In the genomic region with DNA sequence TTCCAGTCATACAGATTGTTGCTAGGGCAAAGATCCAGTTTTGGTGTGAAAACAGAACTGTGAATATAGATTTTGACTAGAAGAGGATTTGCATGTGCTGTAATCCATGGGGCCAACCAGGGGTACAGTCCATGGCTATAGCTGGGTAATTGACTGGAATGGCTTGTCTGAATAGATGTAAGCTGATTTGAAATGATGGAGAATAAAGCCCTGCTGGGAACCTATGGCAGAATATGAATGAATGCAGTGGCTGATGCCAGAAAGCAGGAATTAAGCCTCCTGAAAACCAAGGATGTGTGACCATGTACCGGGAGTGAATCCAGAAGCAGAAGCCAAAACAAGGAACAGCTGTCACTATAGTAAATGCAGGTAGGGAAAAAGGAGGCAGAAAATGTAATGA, we compare ENCODE assay signal across 22 cellular contexts.
"Had no signal": no experiment of that assay in that cellular context is flagged by ENCODE, and none has a peak within 500 bp of the region (broad histone marks: within the 10 kb centered on the region; RNA-seq: fewer than 3 reads in every experiment).

No MANE protein-coding gene starts in this region.

- H3K36me3 Mint-ChIP-seq: activated naive CD8-positive, alpha-beta T cell treated with anti-CD3 and anti-CD28 coated beads for 36 hours; memory B cell; type B pancreatic cell had no signal

- H3K4me3 Mint-ChIP-seq: activated naive CD8-positive, alpha-beta T cell treated with anti-CD3 and anti-CD28 coated beads for 36 hours; activated T-cell treated with anti-CD3 and anti-CD28 coated beads, Interleukin-2, amount 50 U/mL, for 24 hours; memory B cell; nephron progenitor cell; T-helper 2 cell treated with Interferon-gamma antibody and Interleukin-4, amounts not matched to agents 5 μg/mL and 100 μg/mL, for 36 hours; type B pancreatic cell; WTC11 had no signal

- ATAC-seq: heart right ventricle, left colon, mucosa of descending colon, WTC11 had no signal

- H3K27ac Mint-ChIP-seq: activated naive CD8-positive, alpha-beta T cell treated with anti-CD3 and anti-CD28 coated beads for 36 hours; activated T-cell treated with anti-CD3 and anti-CD28 coated beads, Interleukin-2, amount 50 U/mL, for 24 hours; memory B cell; T-helper 2 cell treated with Interferon-gamma antibody and Interleukin-4, amounts not matched to agents 5 μg/mL and 100 μg/mL, for 36 hours; type B pancreatic cell; WTC11 had no signal

- H3K9me3 Mint-ChIP-seq: type B pancreatic cell had no signal

- DNase-seq: activated naive CD4-positive, alpha-beta T cell treated with Interleukin-2 at 50 U/mL for 16 hours; activated naive CD8-positive, alpha-beta T cell treated with anti-CD3 and anti-CD28 coated beads for 36 hours; activated T-cell treated with anti-CD3 and anti-CD28 coated beads, Interleukin-2, amount 50 U/mL, for 24 hours; cerebellar nuclear complex; cortex of kidney; erythroblast; foreskin fibroblast; heart right ventricle; left colon; mucosa of descending colon; nephron progenitor cell; occipital lobe; posterior cingulate gyrus; stimulated activated CD4-positive, alpha-beta T cell treated with anti-CD3 and anti-CD28 coated beads, Interleukin-2, amount 100 ng/mL, for 48 hours; stimulated activated CD8-positive, alpha-beta memory T cell treated with anti-CD3 and anti-CD28 coated beads, Interleukin-4, amount 100 ng/mL, for 48 hours; stimulated activated naive CD4-positive, alpha-beta T cell had no signal

- H3K27me3 Mint-ChIP-seq: activated naive CD8-positive, alpha-beta T cell treated with anti-CD3 and anti-CD28 coated beads for 36 hours; activated T-cell treated with anti-CD3 and anti-CD28 coated beads, Interleukin-2, amount 50 U/mL, for 24 hours; memory B cell; type B pancreatic cell had no signal

- H3K4me3 ChIP-seq: heart right ventricle, mucosa of descending colon, thoracic aorta, vagina had no signal

- H3K4me1 Mint-ChIP-seq: activated naive CD8-positive, alpha-beta T cell treated with anti-CD3 and anti-CD28 coated beads for 36 hours; memory B cell; nephron progenitor cell had no signal
